23 cellular contexts compared by ENCODE assay signal in genomic region chr6:11425431-11425871, GRCh38.
DNase-seq lines count a peak whose midpoint lies in the region; ATAC-seq and TF ChIP-seq lines count a peak whose summit lies in the region.
"Had no signal": no experiment of that assay in that cellular context is flagged by ENCODE, and none has a peak within 500 bp of the region (broad histone marks: within the 10 kb centered on the region; RNA-seq: fewer than 3 reads in every experiment).

No MANE protein-coding gene starts in this region.

- intact Hi-C loops in lower lobe of right lung (cut with DNase I): no loop called here

- no peaks in the 10 kb centered on the region for H3K36me3 Mint-ChIP-seq in type B pancreatic cell
- H3K36me3 Mint-ChIP-seq in stimulated activated effector memory CD8-positive, alpha-beta T cell treated with anti-CD3 and anti-CD28 coated beads, Interleukin-12 subunit alpha, Interleukin-12 subunit beta, amount 100 ng/mL, for 72 hours: no peaks in the 10 kb centered on the region
- H3K36me3 Mint-ChIP-seq: immature natural killer cell had no signal

- H3K27me3 Mint-ChIP-seq in type B pancreatic cell: peaks cover 5% of the 10 kb centered on the region
- H3K27me3 Mint-ChIP-seq: CD8-positive, alpha-beta memory T cell; IgD-negative memory B cell had no signal

- peaks cover 42% of the 10 kb centered on the region for H3K4me1 Mint-ChIP-seq in type B pancreatic cell (ENCODE audit: unreplicated experiment)
- H3K4me1 Mint-ChIP-seq in stimulated activated effector memory CD8-positive, alpha-beta T cell treated with anti-CD3 and anti-CD28 coated beads, Interleukin-12 subunit alpha, Interleukin-12 subunit beta, amount 100 ng/mL, for 72 hours: peaks cover 31% of the 10 kb centered on the region

- no peaks in the 10 kb centered on the region for H3K36me3 ChIP-seq in adipocyte (ENCODE audit: control insufficient read depth, insufficient read depth, low read length, severe bottlenecking)
- no peaks in the 10 kb centered on the region for H3K36me3 ChIP-seq in lower lobe of right lung
- H3K36me3 ChIP-seq: heart left ventricle had no signal

- peak overlapping the region; percentile 47 for H3K27ac ChIP-seq in lower lobe of right lung
- H3K27ac ChIP-seq: HL-60, VCaP had no signal

- TF ChIP-seq CTCF in lower lobe of right lung (IDR thresholded peaks at IDR 0.05): no peak
- TF ChIP-seq CTCF in type B pancreatic cell (conservative IDR thresholded peaks at IDR 0.05): no peak

- H3K9me3 ChIP-seq in adipocyte (ENCODE audit: control insufficient read depth, low read length) (peaks cover 10% of the 10 kb centered on the region), lower lobe of right lung (no peaks in the 10 kb centered on the region)

- H3K9me3 Mint-ChIP-seq in type B pancreatic cell: no peaks in the 10 kb centered on the region
- no peaks in the 10 kb centered on the region for H3K9me3 Mint-ChIP-seq in stimulated activated effector memory CD8-positive, alpha-beta T cell treated with anti-CD3 and anti-CD28 coated beads, Interleukin-12 subunit alpha, Interleukin-12 subunit beta, amount 100 ng/mL, for 72 hours
- H3K9me3 Mint-ChIP-seq: CD8-positive, alpha-beta memory T cell; immature natural killer cell had no signal

- H3K4me3 ChIP-seq in adipocyte (ENCODE audit: low read length) (no peak overlapping the region), lower lobe of right lung (no peak overlapping the region)
- H3K4me3 ChIP-seq: heart left ventricle had no signal

- DNase-seq in HCEC 1CT (peak; percentile 34), adipocyte (ENCODE audit: low read depth) (no peak), lower lobe of right lung (no peak), type B pancreatic cell (ENCODE audit: extremely low spot score, unreplicated experiment) (no peak)
- no peak for DNase-seq in stimulated activated effector memory CD8-positive, alpha-beta T cell treated with anti-CD3 and anti-CD28 coated beads, Interleukin-12 subunit alpha, Interleukin-12 subunit beta, amount 100 ng/mL, for 72 hours (ENCODE audit: low spot score in 2 of 2)
- DNase-seq: activated CD8-positive, alpha-beta memory T cell treated with anti-CD3 and anti-CD28 coated beads, Interleukin-2, amount 50 U/mL, for 48 hours; CD8-positive, alpha-beta memory T cell; cortex of kidney; DMS79 treated with DMSO at 0.1 percent for 48 hours; heart left ventricle; immature natural killer cell; MV-4-11; NCI-H187; NCI-H2227 treated with DMSO at 0.1 percent for 48 hours; OCI-M1; SHP77 treated with DMSO at 0.1 percent for 48 hours had no signal

- no peak for ATAC-seq in lower lobe of right lung
- ATAC-seq in stimulated activated effector memory CD8-positive, alpha-beta T cell treated with anti-CD3 and anti-CD28 coated beads, Interleukin-12 subunit alpha, Interleukin-12 subunit beta, amount 100 ng/mL, for 72 hours: no peak
- no peak for ATAC-seq in HG02938 (IDR thresholded peaks at IDR 0.05; ENCODE audit: unreplicated experiment)
- ATAC-seq in GM18502 (IDR thresholded peaks at IDR 0.05; ENCODE audit: poor library complexity, unreplicated experiment): no peak
- ATAC-seq: heart left ventricle, sciatic nerve had no signal

- H3K27me3 ChIP-seq in adipocyte (replicated peaks; ENCODE audit: control insufficient read depth, insufficient read depth, low read length) (no peaks in the 10 kb centered on the region), lower lobe of right lung (ENCODE audit: low read depth) (no peaks in the 10 kb centered on the region)
- H3K27me3 ChIP-seq: heart left ventricle had no signal

- peak overlapping the region; percentile 50 for H3K9ac ChIP-seq in adipocyte (ENCODE audit: low read length)

- H3K4me1 ChIP-seq in adipocyte (ENCODE audit: control insufficient read depth, insufficient read depth, low read length): peaks cover 71% of the 10 kb centered on the region
- peaks cover 66% of the 10 kb centered on the region for H3K4me1 ChIP-seq in lower lobe of right lung

- H3K4me3 Mint-ChIP-seq in type B pancreatic cell: no peak overlapping the region
- no peak overlapping the region for H3K4me3 Mint-ChIP-seq in stimulated activated effector memory CD8-positive, alpha-beta T cell treated with anti-CD3 and anti-CD28 coated beads, Interleukin-12 subunit alpha, Interleukin-12 subunit beta, amount 100 ng/mL, for 72 hours
- H3K4me3 Mint-ChIP-seq: IgD-negative memory B cell; immature natural killer cell; T-helper 1 cell treated with Interleukin-12 subunit alpha and Interleukin-12 subunit beta and Interleukin-4 antibody, amounts not matched to agents 30 μg/mL and 1 μg/mL, for 36 hours had no signal

- H3K27ac Mint-ChIP-seq in type B pancreatic cell: peak overlapping the region; percentile 22
- H3K27ac Mint-ChIP-seq in stimulated activated effector memory CD8-positive, alpha-beta T cell treated with anti-CD3 and anti-CD28 coated beads, Interleukin-12 subunit alpha, Interleukin-12 subunit beta, amount 100 ng/mL, for 72 hours: no peak overlapping the region
- H3K27ac Mint-ChIP-seq: IgD-negative memory B cell; immature natural killer cell; T-helper 1 cell treated with Interleukin-12 subunit alpha and Interleukin-12 subunit beta and Interleukin-4 antibody, amounts not matched to agents 30 μg/mL and 1 μg/mL, for 36 hours had no signal
